Comparison of ENCODE assay signal across 36 cellular contexts in the genomic region with DNA sequence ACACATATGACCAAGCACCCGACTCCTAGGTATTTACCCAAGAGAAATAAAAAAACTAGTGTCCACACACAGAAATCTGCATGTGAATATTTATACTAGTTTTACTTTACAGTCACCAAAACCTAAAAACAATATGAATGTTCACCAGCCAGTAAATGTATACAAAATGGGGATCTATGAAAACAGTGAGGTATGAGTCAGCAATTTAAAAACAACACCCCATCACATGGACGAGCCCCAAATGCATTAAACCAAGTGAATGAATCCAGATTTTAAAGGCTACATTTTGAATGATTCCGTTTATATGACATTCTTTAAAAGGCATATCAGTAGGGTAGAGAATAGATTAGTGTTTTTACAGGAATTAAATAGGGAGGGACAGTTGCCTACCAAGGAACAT. TPM values are rescaled to one million over a fixed set of nuclear protein-coding genes. Genes with fewer than 3 reads are reported as not detected.
"Had no signal": no experiment of that assay in that cellular context is flagged by ENCODE, and none has a peak within 500 bp of the region (broad histone marks: within the 10 kb centered on the region; RNA-seq: fewer than 3 reads in every experiment).

No MANE protein-coding gene starts in this region.

- H3K4me3 Mint-ChIP-seq: activated B cell treated with CpG ODN at 0.5 μM for 24 hours; activated CD4-positive, alpha-beta memory T cell treated with anti-CD3 and anti-CD28 coated beads for 36 hours had no signal

- H3K4me3 ChIP-seq: adrenal gland, body of pancreas, breast epithelium, MG63, Peyer's patch had no signal

- H3K27me3 ChIP-seq: adrenal gland, body of pancreas, Peyer's patch had no signal

- H3K27ac Mint-ChIP-seq: activated B cell treated with CpG ODN at 0.5 μM for 24 hours; activated CD4-positive, alpha-beta memory T cell treated with anti-CD3 and anti-CD28 coated beads for 36 hours; activated naive CD4-positive, alpha-beta T cell treated with anti-CD3 and anti-CD28 coated beads, Interleukin-2, amount 50 U/mL, for 72 hours had no signal

- FAIRE-seq: astrocyte had no signal

- H3K9me3 Mint-ChIP-seq: activated B cell treated with CpG ODN at 0.5 μM for 24 hours; activated CD4-positive, alpha-beta memory T cell treated with anti-CD3 and anti-CD28 coated beads for 36 hours; activated naive CD4-positive, alpha-beta T cell treated with anti-CD3 and anti-CD28 coated beads, Interleukin-2, amount 50 U/mL, for 72 hours had no signal

- H3K4me1 ChIP-seq: adrenal gland, breast epithelium, Peyer's patch had no signal

- H3K36me3 Mint-ChIP-seq: activated CD4-positive, alpha-beta memory T cell treated with anti-CD3 and anti-CD28 coated beads for 36 hours; activated naive CD4-positive, alpha-beta T cell treated with anti-CD3 and anti-CD28 coated beads, Interleukin-2, amount 50 U/mL, for 72 hours had no signal

- H3K4me1 Mint-ChIP-seq: activated B cell treated with CpG ODN at 0.5 μM for 24 hours had no signal

- ATAC-seq: activated naive CD4-positive, alpha-beta T cell treated with anti-CD3 and anti-CD28 coated beads, Interleukin-2, amount 50 U/mL, for 72 hours; body of pancreas; PC-3; SK-N-SH treated with all-trans-retinoic acid at 6 μM for 48 hours had no signal

- H3K27ac ChIP-seq: adrenal gland, body of pancreas, breast epithelium, Peyer's patch, VCaP had no signal

- H3K9me3 ChIP-seq: adrenal gland, body of pancreas, breast epithelium, Peyer's patch had no signal

- DNase-seq: activated B cell treated with CpG ODN at 0.5 μM for 24 hours; activated CD4-positive, alpha-beta memory T cell treated with anti-CD3 and anti-CD28 coated beads for 36 hours; activated CD4-positive, alpha-beta T cell treated with anti-CD3 and anti-CD28 coated beads for 4 hours; activated CD4-positive, alpha-beta T cell treated with anti-CD3 and anti-CD28 coated beads, Interleukin-2, amount 50 U/mL, for 1 hour; activated CD4-positive, CD25-positive, alpha-beta regulatory T cell treated with anti-CD3 and anti-CD28 coated beads, Interleukin-2, amount 50 U/mL, for 72 hours; activated CD8-positive, alpha-beta memory T cell treated with anti-CD3 and anti-CD28 coated beads, Interleukin-2, amount 50 U/mL, for 4 hours; activated effector memory CD4-positive, alpha-beta T cell treated with anti-CD3 and anti-CD28 coated beads, Interleukin-2, amount 50 U/mL, for 16 hours; activated naive CD4-positive, alpha-beta T cell treated with Interleukin-2 at 50 U/mL for 16 hours; activated T-cell treated with anti-CD3 and anti-CD28 coated beads, Interleukin-2, amount 50 U/mL, for 48 hours; adrenal gland; body of pancreas; Kasumi-1; KG1; MG63; NCI-H1048; NCI-H1105 treated with DMSO at 0.1 percent for 48 hours; NCI-H1436 treated with DMSO at 0.1 percent for 48 hours; NCI-H1694 treated with DMSO at 0.1 percent for 48 hours; NCI-H2029; NCI-H510A; NCI-H526; NCI-H748 treated with DMSO at 0.1 percent for 48 hours; NK-92 treated with Interleukin-12 subunit alpha and Interleukin-12 subunit beta, amount 100 ng/mL, for 24 hours; PC-3; Peyer's patch; RPMI8226; SIG-M5; T-helper 1 cell; T-helper 2 cell; T-helper 9 cell had no signal

- H3K36me3 ChIP-seq: adrenal gland, breast epithelium, MG63, Peyer's patch had no signal

RNA-seq across cellular contexts. Expression of a gene that starts 22.1 kb away (rescaled TPM):
- total RNA-seq: activated B cell treated with CpG ODN at 0.5 μM for 24 hours; activated CD4-positive, alpha-beta memory T cell treated with anti-CD3 and anti-CD28 coated beads for 36 hours; astrocyte; body of pancreas; PC-3; Peyer's patch; SK-MEL-5 had no signal

RNA-seq across cellular contexts. Expression of a gene that starts 39.5 kb away (rescaled TPM):
- total RNA-seq: astrocyte, PC-3, SK-MEL-5 had no signal
